Comparison of ENCODE assay signal across 9 cellular contexts in genomic region chr20:8284902-8285301, GRCh38.
"Had no signal": no experiment of that assay in that cellular context is flagged by ENCODE, and none has a peak within 500 bp of the region (broad histone marks: within the 10 kb centered on the region; RNA-seq: fewer than 3 reads in every experiment).

No MANE protein-coding gene starts in this region.

- H3K9me3 ChIP-seq: HAP-1 had no signal

- H2AFZ ChIP-seq: GM23248 had no signal

- ATAC-seq: HCT116, K562 had no signal

- H3K4me1 ChIP-seq: HAP-1 had no signal

- H3K4me3 ChIP-seq: GM23248, HAP-1, K562 had no signal

- H3K27ac ChIP-seq: GM23248, HL-60 had no signal

- H3K9ac ChIP-seq: GM23248 had no signal

- H3K36me3 ChIP-seq: HAP-1 had no signal

- FAIRE-seq: K562 had no signal

- DNase-seq: GM23248, GOT3, H7, HFFc6, IMR-90 had no signal
